ENCODE assay signal across 8 cellular contexts in genomic region chr11:46594383-46594718, GRCh38. TPM values are rescaled to one million over a fixed set of nuclear protein-coding genes. Genes with fewer than 3 reads are reported as not detected.
DNase-seq lines count a peak whose midpoint lies in the region; ATAC-seq and TF ChIP-seq lines count a peak whose summit lies in the region.

No MANE protein-coding gene starts in this region.

- H3K36me3 ChIP-seq in sigmoid colon = no peaks in the 10 kb centered on the region

- DNase-seq in GM12865 (ENCODE audit: low read depth) = no peak
- DNase-seq in T-cell = no peak
- no peak for DNase-seq in fibroblast of pulmonary artery (ENCODE audit: low read depth)
- no peak for DNase-seq in sigmoid colon
- DNase-seq in NCI-H345 treated with DMSO at 0.1 percent for 48 hours (lab: John Stamatoyannopoulos, UW; ENCODE audit: unreplicated experiment) = no peak
- DNase-seq in left colon = no peak
- no peak for DNase-seq in T-helper 9 cell
- DNase-seq in NCI-H774 (lab: John Stamatoyannopoulos, UW) = no peak

- TF ChIP-seq CTCF in GM12865 (IDR thresholded peaks at IDR 0.05; ENCODE audit: insufficient read depth, low read depth, low read length, missing control alignments) (no peak), fibroblast of pulmonary artery (IDR thresholded peaks at IDR 0.05; ENCODE audit: low read length, missing control alignments) (no peak), sigmoid colon (IDR thresholded peaks at IDR 0.05) (no peak)

- no peak for TF ChIP-seq POLR2A in sigmoid colon (IDR thresholded peaks at IDR 0.05)

- peak overlapping the region; percentile 96 to 98 (median 96) for H3K4me3 Mint-ChIP-seq in T-cell

- H3K27ac Mint-ChIP-seq in T-cell = peak overlapping the region; percentile 94

- no peaks in the 10 kb centered on the region for H3K27me3 Mint-ChIP-seq in T-cell

- peak overlapping the region; percentile 83 to 88 (median 86) for H3K27ac ChIP-seq in sigmoid colon

- TF ChIP-seq EP300 in sigmoid colon (IDR thresholded peaks at IDR 0.05) = no peak

- H3K9me3 Mint-ChIP-seq in T-cell = no peaks in the 10 kb centered on the region

- intact Hi-C loops in sigmoid colon (cut with DNase I) = no loop called here
- intact Hi-C loops in left colon (cut with DNase I, micrococcal nuclease) = no loop called here

- H3K4me1 ChIP-seq in sigmoid colon = peaks cover 0 to 48% (median 35%) of the 10 kb centered on the region in 4 donors

- CTCF ChIA-PET in T-cell (lab: Charles Lee) = interaction anchor here in 1 of 2 donors (1.1 to 1.6 kb wide), 3 partner anchors 17 to 629 kb away, joined by 3 to 16 read pairs (median 3); partner anchors contain the start of genes ATG13 and HARBI1

- H3K4me1 Mint-ChIP-seq in T-cell = peaks cover 37 to 45% (median 39%) of the 10 kb centered on the region in 3 donors

- no peaks in the 10 kb centered on the region for H3K27me3 ChIP-seq in sigmoid colon

- ATAC-seq in T-cell (replicated peaks in 1 of 4) = no peak
- no peak for ATAC-seq in left colon

- no peaks in the 10 kb centered on the region for H3K9me3 ChIP-seq in sigmoid colon

- peaks cover 3% of the 10 kb centered on the region for H3K36me3 Mint-ChIP-seq in T-cell

- H3K4me3 ChIP-seq in GM12865 (ENCODE audit: low read depth, low read length) (peak overlapping the region; percentile 87), fibroblast of pulmonary artery (replicated peaks; ENCODE audit: low read depth, low read length) (peak overlapping the region; percentile 94), sigmoid colon (peak overlapping the region; percentile 85 to 99 (median 94))

- 49 to 51% methylated on average over 3 of the region's 3 CpGs for WGBS in sigmoid colon, 2 donors

- POLR2A ChIA-PET in T-cell (lab: Charles Lee) = interaction anchor here (0.6 to 1.0 kb wide), 4 partner anchors 23 to 1435 kb away, joined by 3 to 4 read pairs (median 3); partner anchors contain the start of gene ATG13 (in 1 of the 2)

RNA-seq across cellular contexts. Expression of gene AMBRA1, which starts 0.5 kb away (rescaled TPM):
- total RNA-seq in T-cell (10 to 100 TPM; 35.5 to 49.7 (median 42.7) TPM), sigmoid colon (10 to 100 TPM; 23.9 to 33.0 (median 27.8) TPM), left colon (10 to 100 TPM; 39.4 to 40.1 TPM)
- polyA plus RNA-seq in sigmoid colon = 10 to 100 TPM in 1 of 3 donors, 1 to 10 TPM in 2; 8.4 to 19.8 (median 9.0) TPM

RNA-seq across cellular contexts. Expression of gene HARBI1, which starts 22.7 kb away (rescaled TPM):
- total RNA-seq in T-cell = 10 to 100 TPM in 3 of 5 donors, 1 to 10 TPM in 2; 6.7 to 17.3 (median 10.3) TPM
- 1 to 10 TPM; 1.6 to 8.9 (median 3.8) TPM for total RNA-seq in sigmoid colon
- 1 to 10 TPM; 4.1 to 7.9 (median 4.8) TPM for polyA plus RNA-seq in sigmoid colon
- 1 to 10 TPM; 4.5 to 6.4 TPM for total RNA-seq in left colon

RNA-seq across cellular contexts. Expression of gene ATG13, which starts 23.0 kb away (rescaled TPM):
- total RNA-seq in T-cell = 100 to 1,000 TPM in 4 of 5 donors, 10 to 100 TPM in 1; 91.8 to 115 (median 102) TPM
- 10 to 100 TPM; 47.7 to 96.4 (median 52.7) TPM for total RNA-seq in sigmoid colon
- polyA plus RNA-seq in sigmoid colon = 10 to 100 TPM; 27.6 to 48.5 (median 34.2) TPM
- 10 to 100 TPM; 51.3 to 57.6 TPM for total RNA-seq in left colon
